In genomic region chr2:229492034-229492433, GRCh38 we compare ENCODE assay signal across 17 cellular contexts.
DNase-seq lines count a peak whose midpoint lies in the region.
"Had no signal": no experiment of that assay in that cellular context is flagged by ENCODE, and none has a peak within 500 bp of the region (broad histone marks: within the 10 kb centered on the region; RNA-seq: fewer than 3 reads in every experiment).

No MANE protein-coding gene starts in this region.

- H3K9ac ChIP-seq in trophoblast cell (ENCODE audit: low read length), result no peak overlapping the region

- no peak overlapping the region for H3K4ac ChIP-seq in trophoblast cell (ENCODE audit: low read depth, low read length)

- peaks cover 2% of the 10 kb centered on the region for H3K9me3 ChIP-seq in trophoblast cell (ENCODE audit: insufficient read depth, low read depth, low read length)

- H4K12ac ChIP-seq in trophoblast cell (ENCODE audit: low read depth, low read length), result no peak overlapping the region

- no peak overlapping the region for H3K4me3 ChIP-seq in trophoblast cell (ENCODE audit: low read depth, low read length)

- no peak overlapping the region for H2BK5ac ChIP-seq in trophoblast cell (ENCODE audit: low read depth, low read length, poor library complexity)

- H2AFZ ChIP-seq in trophoblast cell (ENCODE audit: insufficient read depth, low read length, poor library complexity), result no peak overlapping the region

- H2BK12ac ChIP-seq in trophoblast cell (ENCODE audit: low read length), result no peak overlapping the region

- H3K36me3 ChIP-seq in trophoblast cell (ENCODE audit: control insufficient read depth in 1 of 2, insufficient read depth in 2 of 2, low read length in 2 of 2), result no peaks in the 10 kb centered on the region

- H3K18ac ChIP-seq in trophoblast cell (ENCODE audit: low read length), result no peak overlapping the region

- H4K91ac ChIP-seq in trophoblast cell (ENCODE audit: low read depth, low read length), result no peak overlapping the region

- no peak overlapping the region for H2BK120ac ChIP-seq in trophoblast cell (ENCODE audit: insufficient read depth, low read length, poor library complexity)

- H3K14ac ChIP-seq in trophoblast cell (ENCODE audit: low read length), result no peak overlapping the region

- no peak overlapping the region for H3K23ac ChIP-seq in trophoblast cell (ENCODE audit: low read length)

- no peaks in the 10 kb centered on the region for H3K79me2 ChIP-seq in trophoblast cell (ENCODE audit: control insufficient read depth, insufficient read depth, low read length, poor library complexity)

- H4K8ac ChIP-seq in trophoblast cell (ENCODE audit: low read depth, low read length), result no peak overlapping the region

- no peak overlapping the region for H2AK5ac ChIP-seq in trophoblast cell (ENCODE audit: low read length)

- no peak overlapping the region for H3K4me2 ChIP-seq in trophoblast cell (ENCODE audit: low read length)

- DNase-seq in EH (ENCODE audit: low read depth) (peak; percentile 35), HT1080 (ENCODE audit: low read depth) (peak; percentile 41), amniotic epithelial cell (ENCODE audit: low read depth) (peak; percentile 7), trophoblast cell (peak; percentile 41 to 63), globus pallidus (ENCODE audit: low spot score) (no peak), HuH-7.5 (ENCODE audit: low spot score) (no peak)
- no peak for DNase-seq in activated CD4-positive, alpha-beta T cell treated with anti-CD3 and anti-CD28 coated beads for 1 hour
- DNase-seq: COR-L47; DMS153; IMR-90; Karpas-422; NCI-H1417 treated with DMSO at 0.1 percent for 48 hours; NCI-H1930; NCI-H2171; NCI-H446; NCI-H69; NK-92 treated with Interleukin-12 subunit alpha and Interleukin-12 subunit beta, amount 100 ng/mL, for 24 hours had no signal

- H3K4me1 ChIP-seq in trophoblast cell (ENCODE audit: control insufficient read depth in 1 of 2, insufficient read depth in 2 of 2, low read length in 2 of 2), result no peaks in the 10 kb centered on the region

- H3K27ac ChIP-seq in trophoblast cell (ENCODE audit: low read depth, low read length), result no peak overlapping the region

- no peaks in the 10 kb centered on the region for H3K79me1 ChIP-seq in trophoblast cell (ENCODE audit: low read length)

- no CpG with 5 or more reads among the region's 2 CpGs for WGBS in trophoblast cell (ENCODE audit: extremely low coverage, insufficient coverage, insufficient read length)

- H3K27me3 ChIP-seq in trophoblast cell (ENCODE audit: insufficient read depth, low read length), result no peaks in the 10 kb centered on the region

Comparison
In these comparisons a context has a peak if more than half of its experiments do, and no peak if none do; other contexts are left out.
1. DNase-seq: peak in EH (single experiment), HT1080 (single experiment), amniotic epithelial cell (single experiment) and trophoblast cell (2 of 2); none in globus pallidus (single experiment), activated CD4-positive, alpha-beta T cell treated with anti-CD3 and anti-CD28 coated beads for 1 hour (single experiment) and HuH-7.5 (single experiment).